Comparison of ENCODE assay signal across 1 cellular context in the genomic region with DNA sequence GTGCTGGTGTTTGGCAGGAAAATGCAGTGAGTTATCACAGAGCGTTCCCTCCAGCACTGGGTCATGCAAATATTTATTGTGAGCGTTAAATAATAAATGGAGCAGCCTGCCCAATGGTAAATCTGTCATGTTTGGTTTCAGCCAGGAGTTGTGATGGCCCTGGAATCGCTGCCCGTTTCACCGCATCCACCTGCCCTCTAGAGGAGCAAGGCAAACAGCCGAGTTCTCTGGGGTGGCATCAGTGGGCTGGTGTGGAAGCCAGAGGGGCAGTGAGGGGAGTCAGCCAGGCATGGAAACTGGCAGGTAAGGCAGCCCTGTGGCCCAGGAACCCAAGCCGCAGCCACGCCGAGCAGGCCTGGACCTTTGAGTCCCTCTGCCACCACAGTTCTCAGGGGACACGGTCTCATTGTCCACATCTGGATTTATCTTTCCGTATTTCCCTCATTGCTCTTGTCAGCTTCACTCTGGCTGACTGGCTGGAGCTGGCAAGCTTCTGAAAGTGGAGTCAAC. TPM values are rescaled to one million over a fixed set of nuclear protein-coding genes. Genes with fewer than 3 reads are reported as not detected.
"Had no signal": no experiment of that assay in that cellular context is flagged by ENCODE, and none has a peak within 500 bp of the region (broad histone marks: within the 10 kb centered on the region; RNA-seq: fewer than 3 reads in every experiment).

No MANE protein-coding gene starts in this region.

RNA-seq across cellular contexts. Expression of a gene that starts 37.1 kb away (rescaled TPM):
- total RNA-seq: body of pancreas had no signal
